In genomic region chr5:57776035-57776434, GRCh38 we compare ENCODE assay signal across 1 cellular context.
TF ChIP-seq lines count a peak whose summit lies in the region.

No MANE protein-coding gene starts in this region.

TF ChIP-seq in HepG2, 621 proteins besides CTCF, POLR2A, EP300 and RAD21 (continued from another document):
- TF ChIP-seq CSRNP2 (CRISPR knock-in tag; conservative IDR thresholded peaks at IDR 0.05; ENCODE audit: low read depth) (no peak), ZNF235 (CRISPR knock-in tag; IDR thresholded peaks at IDR 0.05; ENCODE audit: borderline replicate concordance) (no peak), CHD4 (IDR thresholded peaks at IDR 0.05; ENCODE audit: borderline replicate concordance, low read length) (no peak), CHCHD3 (CRISPR knock-in tag; IDR thresholded peaks at IDR 0.05) (no peak), HNF1B (CRISPR knock-in tag; IDR thresholded peaks at IDR 0.05) (no peak), ZNF501 (CRISPR knock-in tag; IDR thresholded peaks at IDR 0.05) (no peak), BRCA1 (CRISPR knock-in tag; IDR thresholded peaks at IDR 0.05) (no peak), SIN3A (IDR thresholded peaks at IDR 0.05; ENCODE audit: borderline replicate concordance, low read depth, low read length) (no peak), ETV5 (CRISPR knock-in tag; IDR thresholded peaks at IDR 0.05; ENCODE audit: borderline replicate concordance) (no peak), NCOR1 (IDR thresholded peaks at IDR 0.05; ENCODE audit: borderline replicate concordance, low read length) (no peak), ZNF138 (CRISPR knock-in tag; IDR thresholded peaks at IDR 0.05; ENCODE audit: low read depth) (no peak), ZNF333 (CRISPR knock-in tag; IDR thresholded peaks at IDR 0.05; ENCODE audit: borderline replicate concordance) (no peak), ZNF776 (CRISPR knock-in tag; IDR thresholded peaks at IDR 0.05) (no peak), SETDB1 (CRISPR knock-in tag; IDR thresholded peaks at IDR 0.05; ENCODE audit: borderline replicate concordance) (no peak), AGO1 (IDR thresholded peaks at IDR 0.05; ENCODE audit: low read depth, low read length, poor library complexity, severe bottlenecking) (no peak), ZNF101 (CRISPR knock-in tag; IDR thresholded peaks at IDR 0.05; ENCODE audit: borderline replicate concordance, low read depth) (no peak)
